In genomic region chr19:9205506-9206113, GRCh38 we compare ENCODE assay signal across 8 cellular contexts. TPM values are rescaled to one million over a fixed set of nuclear protein-coding genes. Genes with fewer than 3 reads are reported as not detected.
DNase-seq lines count a peak whose midpoint lies in the region; ATAC-seq and TF ChIP-seq lines count a peak whose summit lies in the region.

No MANE protein-coding gene starts in this region.

- CTCF ChIA-PET in PC-3 (lab: Charles Lee) = interaction anchor here (0.5 to 0.6 kb wide), 4 partner anchors 65 to 239 kb away, joined by 3 to 21 read pairs (median 4); partner anchors contain the start of gene ZNF317

- H3K4me3 Mint-ChIP-seq in CD4-positive, CD25-positive, alpha-beta regulatory T cell = peak overlapping the region in 1 of 4 donors; percentile 59
- H3K4me3 Mint-ChIP-seq in activated T-cell treated with anti-CD3 and anti-CD28 coated beads, Interleukin-2, amount 50 U/mL, for 4 hours = peak overlapping the region; percentile 51
- no peak overlapping the region for H3K4me3 Mint-ChIP-seq in neural crest cell

- peak overlapping the region; percentile 34 for H3K4me3 ChIP-seq in CD4-positive, CD25-positive, alpha-beta regulatory T cell (ENCODE audit: low read depth, low read length)
- H3K4me3 ChIP-seq in HL-60 (replicated peaks; ENCODE audit: insufficient read depth, low read length) (no peak overlapping the region), PC-3 (ENCODE audit: low read length) (peak overlapping the region; percentile 54)

- peaks cover 4% of the 10 kb centered on the region for H3K27me3 Mint-ChIP-seq in CD4-positive, CD25-positive, alpha-beta regulatory T cell
- peaks cover 12% of the 10 kb centered on the region for H3K27me3 Mint-ChIP-seq in activated T-cell treated with anti-CD3 and anti-CD28 coated beads, Interleukin-2, amount 50 U/mL, for 4 hours (ENCODE audit: low read depth)
- peaks cover 38% of the 10 kb centered on the region for H3K27me3 Mint-ChIP-seq in neural crest cell (ENCODE audit: low read depth)

- peak overlapping the region; percentile 79 for H2AFZ ChIP-seq in PC-3 (ENCODE audit: low read length)

- H3K9me3 Mint-ChIP-seq in CD4-positive, CD25-positive, alpha-beta regulatory T cell = peaks cover 0 to 2% (median 0%) of the 10 kb centered on the region in 7 donors
- H3K9me3 Mint-ChIP-seq in activated T-cell treated with anti-CD3 and anti-CD28 coated beads, Interleukin-2, amount 50 U/mL, for 4 hours = no peaks in the 10 kb centered on the region
- H3K9me3 Mint-ChIP-seq in neural crest cell = peaks cover 3% of the 10 kb centered on the region

- no peaks in the 10 kb centered on the region for H3K27me3 ChIP-seq in CD4-positive, CD25-positive, alpha-beta regulatory T cell (ENCODE audit: control insufficient read depth, insufficient read depth, low read length)
- H3K27me3 ChIP-seq in HL-60 (ENCODE audit: insufficient read depth, poor library complexity, severe bottlenecking) (no peaks in the 10 kb centered on the region), PC-3 (ENCODE audit: low read length) (no peaks in the 10 kb centered on the region)

- H4K20me1 ChIP-seq in PC-3 (ENCODE audit: low read length) = no peaks in the 10 kb centered on the region

- no peaks in the 10 kb centered on the region for H3K9me2 ChIP-seq in PC-3 (replicated peaks; ENCODE audit: low read length)

- ATAC-seq in CD4-positive, CD25-positive, alpha-beta regulatory T cell (ENCODE audit: low read depth in 2 of 2) = peak; percentile 45 to 48
- peak; percentile 94 for ATAC-seq in PC-3
- peak; percentile 62 to 66 for ATAC-seq in activated T-cell treated with anti-CD3 and anti-CD28 coated beads, Interleukin-2, amount 50 U/mL, for 4 hours
- ATAC-seq in HG03354 (IDR thresholded peaks at IDR 0.05; ENCODE audit: poor library complexity, severe bottlenecking, unreplicated experiment) = no peak

- POLR2A ChIA-PET in PC-3 (lab: Charles Lee; ENCODE audit: unreplicated experiment) = no interaction called here

- BruUV-seq in PC-3 (replicated peaks; lab: Mats Ljungman, UMichigan) = no TSS peak

- H3K4me1 Mint-ChIP-seq in CD4-positive, CD25-positive, alpha-beta regulatory T cell = peaks cover 0 to 5% (median 5%) of the 10 kb centered on the region in 4 donors
- peaks cover 5% of the 10 kb centered on the region for H3K4me1 Mint-ChIP-seq in activated T-cell treated with anti-CD3 and anti-CD28 coated beads, Interleukin-2, amount 50 U/mL, for 4 hours (ENCODE audit: low read depth)
- H3K4me1 Mint-ChIP-seq in neural crest cell = no peaks in the 10 kb centered on the region

- H3K4me2 ChIP-seq in PC-3 (ENCODE audit: low read length) = peak overlapping the region; percentile 71

- H3K4me1 ChIP-seq in CD4-positive, CD25-positive, alpha-beta regulatory T cell (ENCODE audit: control insufficient read depth, insufficient read depth, low read length, poor library complexity, severe bottlenecking) = peaks cover 4% of the 10 kb centered on the region
- no peaks in the 10 kb centered on the region for H3K4me1 ChIP-seq in PC-3 (ENCODE audit: insufficient read depth, low read length)

- H3K27ac ChIP-seq in CD4-positive, CD25-positive, alpha-beta regulatory T cell (ENCODE audit: insufficient read depth, low read length, poor library complexity, severe bottlenecking) = no peak overlapping the region
- H3K27ac ChIP-seq in HL-60 (replicated peaks) = no peak overlapping the region
- H3K27ac ChIP-seq in PC-3 (ENCODE audit: low read length) = no peak overlapping the region

- no peaks in the 10 kb centered on the region for H3K36me3 Mint-ChIP-seq in CD4-positive, CD25-positive, alpha-beta regulatory T cell
- no peaks in the 10 kb centered on the region for H3K36me3 Mint-ChIP-seq in activated T-cell treated with anti-CD3 and anti-CD28 coated beads, Interleukin-2, amount 50 U/mL, for 4 hours (ENCODE audit: insufficient read depth)
- no peaks in the 10 kb centered on the region for H3K36me3 Mint-ChIP-seq in neural crest cell (ENCODE audit: low read depth)

- no peak overlapping the region for H3K9ac ChIP-seq in PC-3 (ENCODE audit: low read length)

- no peaks in the 10 kb centered on the region for H3K79me2 ChIP-seq in PC-3 (ENCODE audit: low read length)

- intact Hi-C loops in PC-3 (cut with micrococcal nuclease) = loop anchor here (1.0 kb wide), 4 partner anchors 69 to 591 kb away; no protein-coding TSS in a partner anchor

- peak; percentile 42 to 55 (median 49) for DNase-seq in CD4-positive, CD25-positive, alpha-beta regulatory T cell
- peak; percentile 10 to 55 for DNase-seq in HL-60 (ENCODE audit: low read depth in 1 of 2, low spot score in 1 of 2)
- peak; percentile 89 for DNase-seq in PC-3
- peak; percentile 57 for DNase-seq in activated T-cell treated with anti-CD3 and anti-CD28 coated beads, Interleukin-2, amount 50 U/mL, for 4 hours
- peak; percentile 37 for DNase-seq in fibroblast of gingiva (ENCODE audit: low read depth)
- peak; percentile 71 for DNase-seq in neural crest cell (ENCODE audit: low read depth, low spot score)
- DNase-seq in stimulated activated naive CD4-positive, alpha-beta T cell treated with Interleukin-2 at 50 U/mL for 16 hours (lab: John Stamatoyannopoulos, UW) = peak; percentile 51

- no peaks in the 10 kb centered on the region for H3K36me3 ChIP-seq in CD4-positive, CD25-positive, alpha-beta regulatory T cell (ENCODE audit: control insufficient read depth, insufficient read depth, low read length)
- H3K36me3 ChIP-seq in PC-3 (ENCODE audit: low read depth, low read length) = no peaks in the 10 kb centered on the region; the same call in 1 of the 2 replicates

- TF ChIP-seq CTCF in HL-60 (IDR thresholded peaks at IDR 0.05; ENCODE audit: insufficient read depth, low read length) (peak; percentile 73), PC-3 (conservative IDR thresholded peaks at IDR 0.05; ENCODE audit: low read depth, low read length) (peak; percentile 84), neural crest cell (conservative IDR thresholded peaks at IDR 0.05) (peak; percentile 90)

- H3K27ac Mint-ChIP-seq in CD4-positive, CD25-positive, alpha-beta regulatory T cell = no peak overlapping the region
- no peak overlapping the region for H3K27ac Mint-ChIP-seq in neural crest cell (ENCODE audit: unreplicated experiment)

- no peaks in the 10 kb centered on the region for H3F3A ChIP-seq in PC-3 (ENCODE audit: low read length, unreplicated experiment)

- no peaks in the 10 kb centered on the region for H3K9me3 ChIP-seq in CD4-positive, CD25-positive, alpha-beta regulatory T cell (ENCODE audit: control insufficient read depth in 2 of 2, low read length in 2 of 2)
- H3K9me3 ChIP-seq in PC-3 (ENCODE audit: low read length) = no peaks in the 10 kb centered on the region

RNA-seq across cellular contexts. Expression of gene OR7D4, which starts 13.8 kb away (rescaled TPM):
- total RNA-seq in CD4-positive, CD25-positive, alpha-beta regulatory T cell = not detected
- not detected for polyA plus RNA-seq in CD4-positive, CD25-positive, alpha-beta regulatory T cell
- not detected in 2 replicates for total RNA-seq in PC-3 (2014; rRNA removed)
- total RNA-seq in activated T-cell treated with anti-CD3 and anti-CD28 coated beads, Interleukin-2, amount 50 U/mL, for 4 hours = not detected
- not detected in 2 replicates for total RNA-seq in neural crest cell

RNA-seq across cellular contexts. Expression of gene OR7D2, which starts 26.8 kb away (rescaled TPM):
- not detected for total RNA-seq in CD4-positive, CD25-positive, alpha-beta regulatory T cell
- not detected for polyA plus RNA-seq in CD4-positive, CD25-positive, alpha-beta regulatory T cell
- total RNA-seq in PC-3 (2014; rRNA removed) (0.07 TPM in 1 of 2 replicates, not detected in the other), neural crest cell (1.6 and 1.9 TPM in 2 replicates)
- total RNA-seq in activated T-cell treated with anti-CD3 and anti-CD28 coated beads, Interleukin-2, amount 50 U/mL, for 4 hours = under 1 TPM in 2 of 3 donors, not detected in 1; 0.10 to 0.24 TPM

RNA-seq across cellular contexts. Expression of gene OR7E24, which starts 45.1 kb away (rescaled TPM):
- not detected for total RNA-seq in CD4-positive, CD25-positive, alpha-beta regulatory T cell
- not detected for polyA plus RNA-seq in CD4-positive, CD25-positive, alpha-beta regulatory T cell
- total RNA-seq in PC-3 (2014; rRNA removed) (not detected in 2 replicates), neural crest cell (not detected in 2 replicates)
- not detected for total RNA-seq in activated T-cell treated with anti-CD3 and anti-CD28 coated beads, Interleukin-2, amount 50 U/mL, for 4 hours

Comparison
In these comparisons a context has a peak if more than half of its experiments do, and no peak if none do; other contexts are left out.
1. DNase-seq: peak in every context shown above with its lines; median percentile 89 in PC-3; 71 in neural crest cell; 57 in activated T-cell treated with anti-CD3 and anti-CD28 coated beads, Interleukin-2, amount 50 U/mL, for 4 hours; 51 in stimulated activated naive CD4-positive, alpha-beta T cell treated with Interleukin-2 at 50 U/mL for 16 hours; 49 in CD4-positive, CD25-positive, alpha-beta regulatory T cell; 37 in fibroblast of gingiva; 32 in HL-60.